Comparison of ENCODE assay signal across 8 cellular contexts in the genomic region with DNA sequence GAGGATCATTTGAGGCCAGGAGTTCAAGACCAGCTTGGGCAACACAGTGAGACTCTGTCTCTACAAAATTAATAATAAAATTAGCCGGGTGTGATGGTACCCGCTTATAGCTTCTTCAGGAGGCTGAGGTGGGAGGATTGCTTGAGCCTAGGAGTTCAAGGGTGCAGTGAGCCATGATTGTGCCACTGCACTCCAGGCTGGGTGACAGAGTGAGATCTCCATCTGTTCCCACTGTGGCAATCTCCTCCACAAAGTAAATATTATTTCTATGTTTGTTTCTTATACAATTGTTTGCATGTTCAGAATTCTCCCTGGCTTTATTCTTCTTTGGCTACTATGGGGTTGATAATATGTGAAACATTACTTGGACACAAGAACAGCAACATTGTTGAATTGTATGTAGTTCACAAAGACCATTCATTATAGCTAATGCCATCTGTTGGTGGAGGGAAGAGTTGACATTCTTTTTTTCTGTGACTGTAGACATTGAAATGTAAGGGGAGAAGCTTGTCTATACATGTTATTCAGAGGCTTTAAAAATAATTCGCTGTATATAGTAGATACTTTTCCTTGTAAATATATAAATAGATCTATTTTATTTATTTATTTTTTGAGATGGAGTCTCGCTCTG. TPM values are rescaled to one million over a fixed set of nuclear protein-coding genes. Genes with fewer than 3 reads are reported as not detected.
DNase-seq lines count a peak whose midpoint lies in the region; ATAC-seq and TF ChIP-seq lines count a peak whose summit lies in the region.

No MANE protein-coding gene starts in this region.

- H3K27ac Mint-ChIP-seq in WTC11 (no peak overlapping the region), type B pancreatic cell (peak overlapping the region; percentile 1)

- intact Hi-C loops in right cardiac atrium (cut with DNase I): loop anchor here in 3 of 4 donors (5.0 to 10.0 kb wide), 3 partner anchors 53 to 73 kb away; a partner anchor contains a TSS

- H3K4me1 Mint-ChIP-seq in WTC11: no peaks in the 10 kb centered on the region
- H3K4me1 Mint-ChIP-seq in type B pancreatic cell (ENCODE audit: unreplicated experiment): peaks cover 13% of the 10 kb centered on the region

- H3K4me1 ChIP-seq in right cardiac atrium (ENCODE audit: control insufficient read depth, insufficient read depth, low read length): no peaks in the 10 kb centered on the region

- H3K4me3 Mint-ChIP-seq in WTC11 (no peak overlapping the region), type B pancreatic cell (no peak overlapping the region)

- peaks cover 2% of the 10 kb centered on the region for H3K9me3 Mint-ChIP-seq in WTC11
- peaks cover 4% of the 10 kb centered on the region for H3K9me3 Mint-ChIP-seq in type B pancreatic cell

- H3K4me3 ChIP-seq in Jurkat, Clone E6-1 (ENCODE audit: low read length): no peak overlapping the region
- no peak overlapping the region for H3K4me3 ChIP-seq in right cardiac atrium (ENCODE audit: low read length)

- DNase-seq in Caki2 (ENCODE audit: low read depth) (peak; percentile 51), WTC11 (ENCODE audit: low spot score) (no peak), right cardiac atrium (no peak), type B pancreatic cell (ENCODE audit: extremely low spot score, unreplicated experiment) (no peak), 8988T (no peak)
- DNase-seq in Jurkat, Clone E6-1 (ENCODE audit: low read depth, low spot score): peak; percentile 28
- no peak for DNase-seq in activated CD4-positive, alpha-beta T cell treated with anti-CD3 and anti-CD28 coated beads, Interleukin-2, amount 50 U/mL, for 48 hours

- no peak overlapping the region for H3K27ac ChIP-seq in right cardiac atrium (ENCODE audit: low read length)

- in situ Hi-C loops in Caki2 (cut with HindIII; ENCODE audit: low pct_unique_long_range_greater_than_20kb, low sequenced_read_pairs): no loop called here

- TF ChIP-seq CTCF in WTC11 (IDR thresholded peaks at IDR 0.05) (no peak), type B pancreatic cell (conservative IDR thresholded peaks at IDR 0.05) (peak; percentile 57)

- ATAC-seq in WTC11: peak; percentile 30; the same call in 1 of the 2 replicates
- peak; percentile 65 to 75 for ATAC-seq in right cardiac atrium
- ATAC-seq in GM18511 (IDR thresholded peaks at IDR 0.05; ENCODE audit: unreplicated experiment): no peak

- no peaks in the 10 kb centered on the region for H3K9me3 ChIP-seq in right cardiac atrium (ENCODE audit: control insufficient read depth, low read length)

- CTCF ChIA-PET in WTC11 (lab: Charles Lee): interaction anchor here (0.6 to 2.8 kb wide), 19 partner anchors 9 to 217 kb away, joined by 3 to 10 read pairs (median 4); a partner anchor contains a TSS

- POLR2A ChIA-PET in WTC11 (lab: Charles Lee): no interaction called here

- 71% methylated on average over 4 of the region's 4 CpGs for WGBS in right cardiac atrium

- peaks cover 3% of the 10 kb centered on the region for H3K36me3 Mint-ChIP-seq in WTC11
- H3K36me3 Mint-ChIP-seq in type B pancreatic cell: no peaks in the 10 kb centered on the region

- H3K27me3 Mint-ChIP-seq in WTC11 (ENCODE audit: low read depth): no peaks in the 10 kb centered on the region
- no peaks in the 10 kb centered on the region for H3K27me3 Mint-ChIP-seq in type B pancreatic cell

- H3K27me3 ChIP-seq in right cardiac atrium (ENCODE audit: control insufficient read depth, insufficient read depth): no peaks in the 10 kb centered on the region

TF ChIP-seq in WTC11, 78 proteins besides CTCF, POLR2A, EP300 and RAD21:
- TF ChIP-seq, protein P1, sequence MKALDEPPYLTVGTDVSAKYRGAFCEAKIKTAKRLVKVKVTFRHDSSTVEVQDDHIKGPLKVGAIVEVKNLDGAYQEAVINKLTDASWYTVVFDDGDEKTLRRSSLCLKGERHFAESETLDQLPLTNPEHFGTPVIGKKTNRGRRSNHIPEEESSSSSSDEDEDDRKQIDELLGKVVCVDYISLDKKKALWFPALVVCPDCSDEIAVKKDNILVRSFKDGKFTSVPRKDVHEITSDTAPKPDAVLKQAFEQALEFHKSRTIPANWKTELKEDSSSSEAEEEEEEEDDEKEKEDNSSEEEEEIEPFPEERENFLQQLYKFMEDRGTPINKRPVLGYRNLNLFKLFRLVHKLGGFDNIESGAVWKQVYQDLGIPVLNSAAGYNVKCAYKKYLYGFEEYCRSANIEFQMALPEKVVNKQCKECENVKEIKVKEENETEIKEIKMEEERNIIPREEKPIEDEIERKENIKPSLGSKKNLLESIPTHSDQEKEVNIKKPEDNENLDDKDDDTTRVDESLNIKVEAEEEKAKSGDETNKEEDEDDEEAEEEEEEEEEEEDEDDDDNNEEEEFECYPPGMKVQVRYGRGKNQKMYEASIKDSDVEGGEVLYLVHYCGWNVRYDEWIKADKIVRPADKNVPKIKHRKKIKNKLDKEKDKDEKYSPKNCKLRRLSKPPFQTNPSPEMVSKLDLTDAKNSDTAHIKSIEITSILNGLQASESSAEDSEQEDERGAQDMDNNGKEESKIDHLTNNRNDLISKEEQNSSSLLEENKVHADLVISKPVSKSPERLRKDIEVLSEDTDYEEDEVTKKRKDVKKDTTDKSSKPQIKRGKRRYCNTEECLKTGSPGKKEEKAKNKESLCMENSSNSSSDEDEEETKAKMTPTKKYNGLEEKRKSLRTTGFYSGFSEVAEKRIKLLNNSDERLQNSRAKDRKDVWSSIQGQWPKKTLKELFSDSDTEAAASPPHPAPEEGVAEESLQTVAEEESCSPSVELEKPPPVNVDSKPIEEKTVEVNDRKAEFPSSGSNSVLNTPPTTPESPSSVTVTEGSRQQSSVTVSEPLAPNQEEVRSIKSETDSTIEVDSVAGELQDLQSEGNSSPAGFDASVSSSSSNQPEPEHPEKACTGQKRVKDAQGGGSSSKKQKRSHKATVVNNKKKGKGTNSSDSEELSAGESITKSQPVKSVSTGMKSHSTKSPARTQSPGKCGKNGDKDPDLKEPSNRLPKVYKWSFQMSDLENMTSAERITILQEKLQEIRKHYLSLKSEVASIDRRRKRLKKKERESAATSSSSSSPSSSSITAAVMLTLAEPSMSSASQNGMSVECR (CRISPR knock-in tag; IDR thresholded peaks at IDR 0.05; ENCODE audit: borderline replicate concordance): no peak
- TF ChIP-seq CBFB (CRISPR knock-in tag; IDR thresholded peaks at IDR 0.05; ENCODE audit: low read depth): no peak
- TF ChIP-seq ZNF232 (CRISPR knock-in tag; IDR thresholded peaks at IDR 0.05): no peak
- TF ChIP-seq ZNF416 (CRISPR knock-in tag; IDR thresholded peaks at IDR 0.05): no peak
- no peak for TF ChIP-seq TEAD4 (CRISPR knock-in tag; IDR thresholded peaks at IDR 0.05)
- no peak for TF ChIP-seq PRRX2 (CRISPR knock-in tag; IDR thresholded peaks at IDR 0.05)
- no peak for TF ChIP-seq TP53 (CRISPR knock-in tag; IDR thresholded peaks at IDR 0.05)
- TF ChIP-seq RELA (CRISPR knock-in tag; IDR thresholded peaks at IDR 0.05; ENCODE audit: borderline replicate concordance): no peak
- TF ChIP-seq SMAD4 (CRISPR knock-in tag; IDR thresholded peaks at IDR 0.05): no peak
- TF ChIP-seq GTF2I (CRISPR knock-in tag; conservative IDR thresholded peaks at IDR 0.05): no peak

RNA-seq across cellular contexts. Expression of a gene that starts 47.8 kb away (rescaled TPM):
- 24.5 and 31.9 TPM in 2 replicates for total RNA-seq in Caki2 (2014; rRNA removed; shearing (Covaris generic); ENCODE audit: low replicate concordance)
- 197 TPM for polyA plus RNA-seq in Jurkat, Clone E6-1 (2012; ENCODE audit: insufficient read depth, insufficient read length)
- 163 to 178 TPM (median 170 TPM) in 3 replicates for total RNA-seq in WTC11 (2021)
- 10 to 100 TPM; 49.8 to 59.0 (median 53.0) TPM for total RNA-seq in right cardiac atrium
- polyA plus RNA-seq in right cardiac atrium: 39.8 TPM
- total RNA-seq in type B pancreatic cell (ENCODE audit: low replicate concordance): 113 and 177 TPM in 2 replicates

Comparison
In these comparisons a context has a peak if more than half of its experiments do, and no peak if none do; other contexts are left out.
1. DNase-seq: peak in Caki2 (single experiment) and Jurkat, Clone E6-1 (single experiment); none in WTC11 (single experiment), right cardiac atrium (0 of 3), type B pancreatic cell (single experiment), 8988T (single experiment) and activated CD4-positive, alpha-beta T cell treated with anti-CD3 and anti-CD28 coated beads, Interleukin-2, amount 50 U/mL, for 48 hours (0 of 2).